ENCODE assay signal across 8 cellular contexts in genomic region chr12:19129121-19129485, GRCh38. TPM values are rescaled to one million over a fixed set of nuclear protein-coding genes. Genes with fewer than 3 reads are reported as not detected.
DNase-seq lines count a peak whose midpoint lies in the region; ATAC-seq, FAIRE-seq and TF ChIP-seq lines count a peak whose summit lies in the region.

No MANE protein-coding gene starts in this region.

- TF ChIP-seq CTCF in WTC11 (IDR thresholded peaks at IDR 0.05) (no peak), lower leg skin (IDR thresholded peaks at IDR 0.05) (no peak)

- H3K9me3 Mint-ChIP-seq in WTC11 = peaks cover 27% of the 10 kb centered on the region

- intact Hi-C loops in right cardiac atrium (cut with DNase I) = no loop called here
- intact Hi-C loops in lower leg skin (cut with DNase I; ENCODE audit: low total_unique reads) = no loop called here
- intact Hi-C loops in posterior cingulate gyrus (cut with DNase I) = no loop called here

- H3K27me3 Mint-ChIP-seq in WTC11 (ENCODE audit: low read depth) = peaks cover 5% of the 10 kb centered on the region

- DNase-seq in DMS53 (lab: John Stamatoyannopoulos, UW) = peak; percentile 82
- DNase-seq in DMS53 treated with DMSO at 0.1 percent for 48 hours (lab: John Stamatoyannopoulos, UW; ENCODE audit: unreplicated experiment) = no peak
- DNase-seq in WTC11 (ENCODE audit: low spot score) = no peak
- no peak for DNase-seq in right cardiac atrium
- no peak for DNase-seq in small intestine
- no peak for DNase-seq in lower leg skin (ENCODE audit: low spot score in 2 of 2)
- DNase-seq in posterior cingulate gyrus = no peak

- peak overlapping the region; percentile 94 for H3K27ac ChIP-seq in right cardiac atrium (ENCODE audit: low read length)
- peak overlapping the region; percentile 74 to 76 for H3K27ac ChIP-seq in small intestine (ENCODE audit: low read depth in 1 of 2, low read length in 1 of 2)

- H3K4me3 Mint-ChIP-seq in WTC11 = peak overlapping the region; percentile 59

- H3K4me1 Mint-ChIP-seq in WTC11 = peaks cover 38% of the 10 kb centered on the region

- H3K9me3 ChIP-seq in right cardiac atrium (ENCODE audit: control insufficient read depth, low read length) (no peaks in the 10 kb centered on the region), small intestine (ENCODE audit: control insufficient read depth, low read depth) (no peaks in the 10 kb centered on the region)

- WGBS in right cardiac atrium = 2% methylated on average over 12 of the region's 12 CpGs
- 1 to 4% (median 3%) methylated on average over 12 of the region's 12 CpGs for WGBS in small intestine, 3 donors
- 0 to 2% methylated on average over 12 of the region's 12 CpGs for WGBS in lower leg skin, 2 donors

- H3K27ac Mint-ChIP-seq in WTC11 = 0 out of 2 replicates have a peak overlapping the region, but pooled peaks have one; percentile 70

- H3K4me1 ChIP-seq in right cardiac atrium (ENCODE audit: control insufficient read depth, insufficient read depth, low read length) (no peaks in the 10 kb centered on the region), small intestine (ENCODE audit: control insufficient read depth in 2 of 2, insufficient read depth in 1 of 2, low read depth in 1 of 2, low read length in 1 of 2) (no peaks in the 10 kb centered on the region)

- H3K36me3 Mint-ChIP-seq in WTC11 = peaks cover 37% of the 10 kb centered on the region

- POLR2A ChIA-PET in WTC11 (lab: Charles Lee) = no interaction called here

- H3K36me3 ChIP-seq in small intestine (ENCODE audit: control insufficient read depth in 2 of 2, insufficient read depth in 2 of 2, low read length in 2 of 2) = no peaks in the 10 kb centered on the region

- FAIRE-seq in small intestine (lab: Jason Lieb, UNC) = no peak

- H3K27me3 ChIP-seq in right cardiac atrium (ENCODE audit: control insufficient read depth, insufficient read depth) (no peaks in the 10 kb centered on the region), small intestine (ENCODE audit: control insufficient read depth in 2 of 2, insufficient read depth in 2 of 2, low read length in 2 of 2) (no peaks in the 10 kb centered on the region)

- TF ChIP-seq POLR2A in lower leg skin (IDR thresholded peaks at IDR 0.05) = no peak

- H3K4me3 ChIP-seq in right cardiac atrium (ENCODE audit: low read length) (peak overlapping the region; percentile 98), small intestine (ENCODE audit: low read depth in 1 of 2, low read length in 2 of 2) (peak overlapping the region; percentile 69 to 94), lower leg skin (ENCODE audit: low read depth, poor library complexity, severe bottlenecking) (no peak overlapping the region)

- ATAC-seq in WTC11 (no peak), right cardiac atrium (no peak), GM19455 (IDR thresholded peaks at IDR 0.05; ENCODE audit: unreplicated experiment) (no peak)

- CTCF ChIA-PET in WTC11 (lab: Charles Lee) = no interaction called here

TF ChIP-seq in WTC11, 78 proteins besides CTCF, POLR2A, EP300 and RAD21:
- no peak for TF ChIP-seq ZNF425 (CRISPR knock-in tag; conservative IDR thresholded peaks at IDR 0.05)
- no peak for TF ChIP-seq SMAD3 (CRISPR knock-in tag; IDR thresholded peaks at IDR 0.05; ENCODE audit: borderline replicate concordance)
- TF ChIP-seq MYBL2 (CRISPR knock-in tag; IDR thresholded peaks at IDR 0.05) = no peak
- TF ChIP-seq PRRX2 (CRISPR knock-in tag; IDR thresholded peaks at IDR 0.05) = no peak
TF ChIP-seq in WTC11: peak in this region for 0.

RNA-seq across cellular contexts. Expression of gene PLEKHA5, which starts 0.4 kb away (rescaled TPM):
- total RNA-seq in WTC11 (2021) (53.4 to 61.1 TPM (median 57.1 TPM) in 3 replicates), right cardiac atrium (10 to 100 TPM; 51.0 to 88.0 (median 74.8) TPM), lower leg skin (10 to 100 TPM; 31.0 to 41.7 (median 34.1) TPM)
- polyA plus RNA-seq in right cardiac atrium (47.3 TPM), small intestine (10 to 100 TPM; 13.2 to 23.7 (median 15.4) TPM)
